Comparison of ENCODE assay signal across 6 cellular contexts in genomic region chr1:1470626-1471388, GRCh38. TPM values are rescaled to one million over a fixed set of nuclear protein-coding genes. Genes with fewer than 3 reads are reported as not detected.
A peak's percentile ranks its signal among the peaks of the same experiment; 100 is the strongest.
DNase-seq lines count a peak whose midpoint lies in the region; ATAC-seq and TF ChIP-seq lines count a peak whose summit lies in the region.

No MANE protein-coding gene starts in this region.

- H4K20me1 ChIP-seq in OCI-LY3 (ENCODE audit: insufficient read depth, low read length), result no peaks in the 10 kb centered on the region

- peaks cover 14% of the 10 kb centered on the region for H3K4me1 Mint-ChIP-seq in stimulated activated effector memory CD8-positive, alpha-beta T cell treated with anti-CD3 and anti-CD28 coated beads, Interleukin-12 subunit alpha, Interleukin-12 subunit beta, amount 100 ng/mL, for 72 hours

- H3K27me3 ChIP-seq in OCI-LY3 (ENCODE audit: low read depth, low read length), result no peaks in the 10 kb centered on the region

- peak overlapping the region; percentile 82 for H3K4me2 ChIP-seq in OCI-LY3 (ENCODE audit: low read length)

- TF ChIP-seq CTCF in AG10803 (conservative IDR thresholded peaks at IDR 0.05; ENCODE audit: low read length) (no peak), OCI-LY3 (IDR thresholded peaks at IDR 0.05; ENCODE audit: low read depth, low read length) (no peak)

- peak overlapping the region; percentile 65 for H3K4me3 ChIP-seq in AG10803 (ENCODE audit: low read length)
- H3K4me3 ChIP-seq in OCI-LY3 (ENCODE audit: low read length), result peak overlapping the region; percentile 88

- no peaks in the 10 kb centered on the region for H3K9me3 Mint-ChIP-seq in stimulated activated effector memory CD8-positive, alpha-beta T cell treated with anti-CD3 and anti-CD28 coated beads, Interleukin-12 subunit alpha, Interleukin-12 subunit beta, amount 100 ng/mL, for 72 hours

- H3K9me3 ChIP-seq in OCI-LY3 (ENCODE audit: insufficient read depth, low read length), result no peaks in the 10 kb centered on the region

- H3K27ac ChIP-seq in OCI-LY3 (ENCODE audit: low read length), result peak overlapping the region; percentile 62

- peaks cover 50% of the 10 kb centered on the region for H3K79me2 ChIP-seq in OCI-LY3 (ENCODE audit: low read length)

- DNase-seq in AG10803 (ENCODE audit: low read depth), result no peak
- no peak for DNase-seq in stimulated activated effector memory CD8-positive, alpha-beta T cell treated with anti-CD3 and anti-CD28 coated beads, Interleukin-12 subunit alpha, Interleukin-12 subunit beta, amount 100 ng/mL, for 72 hours (ENCODE audit: low spot score in 2 of 2)
- no peak for DNase-seq in epidermal melanocyte (ENCODE audit: insufficient read length, low spot score)

- H3K4me1 ChIP-seq in OCI-LY3 (ENCODE audit: low read length), result peaks cover 5% of the 10 kb centered on the region

- H3K4me3 Mint-ChIP-seq in stimulated activated effector memory CD8-positive, alpha-beta T cell treated with anti-CD3 and anti-CD28 coated beads, Interleukin-12 subunit alpha, Interleukin-12 subunit beta, amount 100 ng/mL, for 72 hours, result peak overlapping the region; percentile 79

- peaks cover 3% of the 10 kb centered on the region for H3K36me3 ChIP-seq in OCI-LY3 (replicated peaks; ENCODE audit: low read depth, low read length)

- peak; percentile 23 for ATAC-seq in esophagus mucosa
- no peak for ATAC-seq in stimulated activated effector memory CD8-positive, alpha-beta T cell treated with anti-CD3 and anti-CD28 coated beads, Interleukin-12 subunit alpha, Interleukin-12 subunit beta, amount 100 ng/mL, for 72 hours
- ATAC-seq in GM21786 (IDR thresholded peaks at IDR 0.05; ENCODE audit: unreplicated experiment), result no peak

- H3K27ac Mint-ChIP-seq in stimulated activated effector memory CD8-positive, alpha-beta T cell treated with anti-CD3 and anti-CD28 coated beads, Interleukin-12 subunit alpha, Interleukin-12 subunit beta, amount 100 ng/mL, for 72 hours, result peak overlapping the region; percentile 78

- peak overlapping the region; percentile 93 for H3K9ac ChIP-seq in OCI-LY3 (ENCODE audit: low read length)

- H2AFZ ChIP-seq in OCI-LY3 (ENCODE audit: low read depth, low read length), result peak overlapping the region; percentile 81

- H3K36me3 Mint-ChIP-seq in stimulated activated effector memory CD8-positive, alpha-beta T cell treated with anti-CD3 and anti-CD28 coated beads, Interleukin-12 subunit alpha, Interleukin-12 subunit beta, amount 100 ng/mL, for 72 hours, result peaks cover 21% of the 10 kb centered on the region

RNA-seq across cellular contexts. Expression of gene ATAD3B, which starts 0.8 kb away (rescaled TPM):
- total RNA-seq in esophagus mucosa, result 13.7 TPM

RNA-seq across cellular contexts. Expression of gene ATAD3C, which starts 21.3 kb away (rescaled TPM):
- 2.1 TPM for total RNA-seq in esophagus mucosa

RNA-seq across cellular contexts. Expression of gene VWA1, which starts 35.3 kb away (rescaled TPM):
- total RNA-seq in esophagus mucosa, result 29.4 TPM

RNA-seq across cellular contexts. Expression of gene ATAD3A, which starts 41.2 kb away (rescaled TPM):
- total RNA-seq in esophagus mucosa, result 23.2 TPM

RNA-seq across cellular contexts. Expression of gene ANKRD65, which starts 49.7 kb away (rescaled TPM):
- 11.9 TPM for total RNA-seq in esophagus mucosa
